12 cellular contexts compared by ENCODE assay signal in the genomic region with DNA sequence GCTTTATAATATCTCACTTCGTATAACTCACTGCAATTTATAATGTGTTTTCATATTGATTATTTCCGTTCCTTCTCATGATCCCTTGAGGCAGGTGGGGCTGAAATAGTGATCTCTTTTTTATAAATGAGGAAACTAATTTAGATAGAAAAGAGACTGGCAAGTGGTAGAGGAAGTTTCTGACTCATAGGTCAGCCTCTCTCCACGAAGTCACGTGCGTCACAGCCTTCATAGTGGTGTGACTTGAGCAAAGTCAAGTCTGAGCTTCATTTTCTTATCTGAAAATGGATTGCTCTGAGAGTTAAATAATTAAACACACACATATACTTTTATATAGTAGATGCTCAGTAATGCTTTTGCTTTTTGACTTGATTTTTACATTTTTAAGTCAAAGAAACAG. TPM values are rescaled to one million over a fixed set of nuclear protein-coding genes. Genes with fewer than 3 reads are reported as not detected.
DNase-seq lines count a peak whose midpoint lies in the region; ATAC-seq and TF ChIP-seq lines count a peak whose summit lies in the region.
"Had no signal": no experiment of that assay in that cellular context is flagged by ENCODE, and none has a peak within 500 bp of the region (broad histone marks: within the 10 kb centered on the region; RNA-seq: fewer than 3 reads in every experiment).

No MANE protein-coding gene starts in this region.

- H3K9me3 ChIP-seq in upper lobe of right lung: no peaks in the 10 kb centered on the region

- H3K36me3 ChIP-seq in upper lobe of right lung: no peaks in the 10 kb centered on the region

- POLR2A ChIA-PET in RWPE1 (lab: Yijun Ruan, JAX; ENCODE audit: low non-redundant PET): interaction anchor here (0.6 kb wide), 1 partner anchor 203 kb away, joined by 3 read pairs; no protein-coding TSS in a partner anchor

- peak; percentile 55 for ATAC-seq in upper lobe of right lung
- no peak for ATAC-seq in GM21825 (IDR thresholded peaks at IDR 0.05; ENCODE audit: unreplicated experiment)

- H3K4me1 ChIP-seq in upper lobe of right lung: no peaks in the 10 kb centered on the region

- CTCF ChIA-PET in RWPE1 (lab: Yijun Ruan, JAX): interaction anchor here (0.6 kb wide), 1 partner anchor 13 kb away, joined by 3 read pairs; no protein-coding TSS in a partner anchor

- H3K27ac ChIP-seq in RWPE1 (no peak overlapping the region), upper lobe of right lung (no peak overlapping the region)

- intact Hi-C loops in upper lobe of right lung (cut with DNase I): no loop called here

- DNase-seq in stimulated activated CD4-positive, alpha-beta T cell treated with anti-CD3 and anti-CD28 coated beads, Interleukin-15, amount 100 ng/mL, for 48 hours (ENCODE audit: low read depth in 2 of 2): peak; percentile 16 to 20
- no peak for DNase-seq in stimulated activated CD4-positive, alpha-beta T cell treated with anti-CD3 and anti-CD28 coated beads, Interleukin-4, amount 100 ng/mL, for 24 hours
- peak; percentile 20 for DNase-seq in RWPE1 (ENCODE audit: low spot score)
- peak; percentile 27 for DNase-seq in fibroblast of peridontal ligament (ENCODE audit: extremely low read depth)
- DNase-seq in upper lobe of right lung: no peak
- no peak for DNase-seq in globus pallidus (ENCODE audit: low spot score)
- DNase-seq in NCI-H82 (lab: John Stamatoyannopoulos, UW): no peak
- DNase-seq: activated effector memory CD4-positive, alpha-beta T cell treated with Interleukin-2 at 50 U/mL for 16 hours; DMS153; Karpas-422 had no signal

- no peak overlapping the region for H3K4me3 ChIP-seq in upper lobe of right lung

- H3K27me3 ChIP-seq in upper lobe of right lung: no peaks in the 10 kb centered on the region

- no peak for TF ChIP-seq CTCF in RWPE1 (conservative IDR thresholded peaks at IDR 0.05; ENCODE audit: low read depth)
- no peak for TF ChIP-seq CTCF in upper lobe of right lung (IDR thresholded peaks at IDR 0.05)

RNA-seq across cellular contexts. Expression of a gene that starts 19.9 kb away (rescaled TPM):
- not detected for total RNA-seq in upper lobe of right lung
- total RNA-seq: frontal cortex had no signal

RNA-seq across cellular contexts. Expression of a gene that starts 20.0 kb away (rescaled TPM):
- not detected for total RNA-seq in upper lobe of right lung

RNA-seq across cellular contexts. Expression of a gene that starts 44.9 kb away (rescaled TPM):
- total RNA-seq in upper lobe of right lung: 22.4 TPM

Comparison
In these comparisons a context has a peak if more than half of its experiments do, and no peak if none do; other contexts are left out.
1. DNase-seq: peak in stimulated activated CD4-positive, alpha-beta T cell treated with anti-CD3 and anti-CD28 coated beads, Interleukin-15, amount 100 ng/mL, for 48 hours (2 of 2), RWPE1 (single experiment) and fibroblast of peridontal ligament (single experiment); none in stimulated activated CD4-positive, alpha-beta T cell treated with anti-CD3 and anti-CD28 coated beads, Interleukin-4, amount 100 ng/mL, for 24 hours (single experiment), upper lobe of right lung (single experiment), globus pallidus (single experiment) and NCI-H82 (single experiment).